Comparison of ENCODE assay signal across 9 cellular contexts in genomic region chr11:114197799-114198500, GRCh38.
DNase-seq lines count a peak whose midpoint lies in the region; ATAC-seq and TF ChIP-seq lines count a peak whose summit lies in the region.
"Had no signal": no experiment of that assay in that cellular context is flagged by ENCODE, and none has a peak within 500 bp of the region (broad histone marks: within the 10 kb centered on the region; RNA-seq: fewer than 3 reads in every experiment).

No MANE protein-coding gene starts in this region.

- no peaks in the 10 kb centered on the region for H3K9me3 Mint-ChIP-seq in immature natural killer cell
- H3K9me3 Mint-ChIP-seq in activated CD8-positive, alpha-beta memory T cell treated with anti-CD3 and anti-CD28 coated beads, Interleukin-2, amount 10 ng/mL, durations not matched to agents 7 days and 5 days (ENCODE audit: low read depth): no peaks in the 10 kb centered on the region

- H4K20me1 ChIP-seq in GM23248 (ENCODE audit: insufficient read depth): no peaks in the 10 kb centered on the region

- no peak overlapping the region for H2AFZ ChIP-seq in GM23248

- no peak overlapping the region for H3K4me3 Mint-ChIP-seq in immature natural killer cell
- H3K4me3 Mint-ChIP-seq in activated CD8-positive, alpha-beta memory T cell treated with anti-CD3 and anti-CD28 coated beads, Interleukin-2, amount 10 ng/mL, durations not matched to agents 7 days and 5 days: no peak overlapping the region

- peak; percentile 89 for DNase-seq in GM23248
- DNase-seq in brain pericyte (ENCODE audit: low read depth, low spot score): peak; percentile 98
- DNase-seq in immature natural killer cell: no peak
- DNase-seq in NOMO-1 (lab: John Stamatoyannopoulos, UW; ENCODE audit: unreplicated experiment in 2 of 2): no peak
- DNase-seq in erythroblast (lab: John Stamatoyannopoulos, UW): no peak
- DNase-seq in activated CD8-positive, alpha-beta memory T cell treated with anti-CD3 and anti-CD28 coated beads, Interleukin-2, amount 10 ng/mL, durations not matched to agents 7 days and 5 days: no peak

- H3K27me3 Mint-ChIP-seq in immature natural killer cell (ENCODE audit: low read depth in 3 of 3): peaks cover 2 to 4% (median 4%) of the 10 kb centered on the region in 3 donors
- no peaks in the 10 kb centered on the region for H3K27me3 Mint-ChIP-seq in activated CD8-positive, alpha-beta memory T cell treated with anti-CD3 and anti-CD28 coated beads, Interleukin-2, amount 10 ng/mL, durations not matched to agents 7 days and 5 days

- H3K36me3 ChIP-seq in GM23248 (ENCODE audit: low read depth): no peaks in the 10 kb centered on the region
- peaks cover 27% of the 10 kb centered on the region for H3K36me3 ChIP-seq in skeletal muscle satellite cell (ENCODE audit: insufficient read depth, low read length)

- H3K4me1 Mint-ChIP-seq in immature natural killer cell: peaks cover 55 to 83% of the 10 kb centered on the region in 2 donors
- H3K4me1 Mint-ChIP-seq in activated CD8-positive, alpha-beta memory T cell treated with anti-CD3 and anti-CD28 coated beads, Interleukin-2, amount 10 ng/mL, durations not matched to agents 7 days and 5 days: peaks cover 12% of the 10 kb centered on the region

- H3K9me3 ChIP-seq in GM23248 (ENCODE audit: low read depth) (no peaks in the 10 kb centered on the region), skeletal muscle satellite cell (replicated peaks; ENCODE audit: low read length) (no peaks in the 10 kb centered on the region)

- no peak overlapping the region for H3K27ac ChIP-seq in GM23248
- H3K27ac ChIP-seq: HL-60 had no signal

- peaks cover 0 to 7% (median 0%) of the 10 kb centered on the region in 3 donors for H3K36me3 Mint-ChIP-seq in immature natural killer cell
- H3K36me3 Mint-ChIP-seq in activated CD8-positive, alpha-beta memory T cell treated with anti-CD3 and anti-CD28 coated beads, Interleukin-2, amount 10 ng/mL, durations not matched to agents 7 days and 5 days: no peaks in the 10 kb centered on the region

- TF ChIP-seq POLR2A in erythroblast (IDR thresholded peaks at IDR 0.05; ENCODE audit: low read length): no peak

- no peak for ATAC-seq in activated CD8-positive, alpha-beta memory T cell treated with anti-CD3 and anti-CD28 coated beads, Interleukin-2, amount 10 ng/mL, durations not matched to agents 7 days and 5 days
- no peak for ATAC-seq in GM21528 (IDR thresholded peaks at IDR 0.05; ENCODE audit: low FRiP score, unreplicated experiment)

- in situ Hi-C loops in GM23248 (cut with MboI): no loop called here

- H3K4me1 ChIP-seq in GM23248 (ENCODE audit: insufficient read depth): peaks cover 13% of the 10 kb centered on the region; the same call in 1 of the 2 replicates
- H3K4me1 ChIP-seq in skeletal muscle satellite cell (ENCODE audit: control insufficient read depth, insufficient read depth, low read length): peaks cover 86% of the 10 kb centered on the region

- WGBS in GM23248 (ENCODE audit: low coverage in 1 of 2, low lambda C conversion rate in 2 of 2, missing lambda C conversion rate in 2 of 2), 2 experiments: 4 to 5% methylated on average over 10 of the region's 10 CpGs

- H3K4me2 ChIP-seq in GM23248 (ENCODE audit: unreplicated experiment): peak overlapping the region; percentile 33
- peak overlapping the region; percentile 48 for H3K4me2 ChIP-seq in skeletal muscle satellite cell (ENCODE audit: low read length)

- no peaks in the 10 kb centered on the region for H3K9me2 ChIP-seq in GM23248 (ENCODE audit: insufficient read depth)

- H3K9ac ChIP-seq in GM23248 (no peak overlapping the region), skeletal muscle satellite cell (ENCODE audit: low read depth, low read length) (peak overlapping the region; percentile 77)

- CTCF ChIA-PET in activated CD8-positive, alpha-beta memory T cell treated with anti-CD3 and anti-CD28 coated beads, Interleukin-2, amount 10 ng/mL, durations not matched to agents 7 days and 5 days (lab: Charles Lee): interaction anchor here (0.8 to 1.7 kb wide), 4 partner anchors 14 to 202 kb away, joined by 3 to 5 read pairs (median 4); no protein-coding TSS in a partner anchor

- no peaks in the 10 kb centered on the region for H3K79me2 ChIP-seq in GM23248 (ENCODE audit: insufficient read depth)

- H3F3A ChIP-seq in GM23248 (ENCODE audit: insufficient read depth): 0 out of 2 replicates have a peak, but pooled peaks cover 8% of the 10 kb centered on the region

- H3K27ac Mint-ChIP-seq in immature natural killer cell: peak overlapping the region; percentile 31 to 88 (median 58)
- no peak overlapping the region for H3K27ac Mint-ChIP-seq in activated CD8-positive, alpha-beta memory T cell treated with anti-CD3 and anti-CD28 coated beads, Interleukin-2, amount 10 ng/mL, durations not matched to agents 7 days and 5 days

- H3K4me3 ChIP-seq in GM23248: no peak overlapping the region
- no peak overlapping the region for H3K4me3 ChIP-seq in skeletal muscle satellite cell (ENCODE audit: low read length)

- no peaks in the 10 kb centered on the region for H3K27me3 ChIP-seq in GM23248 (replicated peaks; ENCODE audit: insufficient read depth)
- no peaks in the 10 kb centered on the region for H3K27me3 ChIP-seq in skeletal muscle satellite cell (ENCODE audit: control insufficient read depth, insufficient read depth, low read length)

Comparison
In these comparisons a context has a peak if more than half of its experiments do, and no peak if none do; other contexts are left out.
1. DNase-seq: peak in GM23248 (single experiment) and brain pericyte (single experiment); none in immature natural killer cell (0 of 3), NOMO-1 (0 of 2), erythroblast (0 of 2) and activated CD8-positive, alpha-beta memory T cell treated with anti-CD3 and anti-CD28 coated beads, Interleukin-2, amount 10 ng/mL, durations not matched to agents 7 days and 5 days (single experiment).